8 cellular contexts compared by ENCODE assay signal in the genomic region with DNA sequence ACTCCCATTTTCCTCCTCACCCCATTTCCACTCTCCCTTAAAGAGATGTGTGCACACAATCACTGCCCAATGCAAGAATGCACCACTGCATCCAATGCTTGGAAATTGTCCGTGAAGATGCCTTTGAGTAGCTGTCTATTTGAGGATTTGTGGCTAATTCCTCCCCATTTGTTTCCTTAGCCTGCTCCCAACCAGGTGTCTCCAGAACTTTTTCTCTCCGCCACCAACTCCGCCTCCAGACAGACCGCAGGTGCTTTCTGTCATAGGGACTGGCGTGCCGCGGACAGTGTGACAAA. TPM values are rescaled to one million over a fixed set of nuclear protein-coding genes. Genes with fewer than 3 reads are reported as not detected.
A peak's percentile ranks its signal among the peaks of the same experiment; 100 is the strongest.
DNase-seq lines count a peak whose midpoint lies in the region; FAIRE-seq and TF ChIP-seq lines count a peak whose summit lies in the region.

No MANE protein-coding gene starts in this region.

- H3K27ac ChIP-seq in CD8-positive, alpha-beta memory T cell (ENCODE audit: low read depth, low read length) = peak overlapping the region; percentile 94
- H3K27ac ChIP-seq in SJSA1 (peak overlapping the region; percentile 31), smooth muscle cell (ENCODE audit: low read depth) (peak overlapping the region; percentile 78)

- H3K27me3 Mint-ChIP-seq in CD8-positive, alpha-beta memory T cell = peaks cover 0 to 5% of the 10 kb centered on the region in 2 donors

- H3K4me1 ChIP-seq in CD8-positive, alpha-beta memory T cell (ENCODE audit: insufficient read depth, low read length) = peaks cover 73% of the 10 kb centered on the region
- H3K4me1 ChIP-seq in SJSA1 (replicated peaks) (peaks cover 46% of the 10 kb centered on the region), smooth muscle cell (ENCODE audit: low read depth) (peaks cover 24% of the 10 kb centered on the region)

- peaks cover 44% of the 10 kb centered on the region for H3K79me2 ChIP-seq in smooth muscle cell (ENCODE audit: low read depth)

- no peak for TF ChIP-seq POLR2A in H54 (IDR thresholded peaks at IDR 0.05; ENCODE audit: low read depth, low read length)

- FAIRE-seq in H54 (lab: Jason Lieb, UNC) = peak; percentile 23
- no peak for FAIRE-seq in RCC 7860 (lab: Jason Lieb, UNC)

- peak overlapping the region; percentile 75 for H3K4me3 ChIP-seq in CD8-positive, alpha-beta memory T cell (ENCODE audit: low read length)
- peak overlapping the region; percentile 80 for H3K4me3 ChIP-seq in SJSA1
- peak overlapping the region; percentile 100 for H3K4me3 ChIP-seq in fibroblast of villous mesenchyme (ENCODE audit: low read depth, low read length)
- peak overlapping the region; percentile 90 for H3K4me3 ChIP-seq in smooth muscle cell

- H4K20me1 ChIP-seq in smooth muscle cell (ENCODE audit: low read depth) = peaks cover 38% of the 10 kb centered on the region

- POLR2A ChIA-PET in CD8-positive, alpha-beta memory T cell (lab: Charles Lee) = interaction anchor here (0.6 to 1.6 kb wide), 3 partner anchors 35 to 120 kb away, joined by 3 to 4 read pairs (median 3); no protein-coding TSS in a partner anchor
- POLR2A ChIA-PET in GM10248 (lab: Yijun Ruan, JAX) = no interaction called here

- H3K4me3 Mint-ChIP-seq in CD8-positive, alpha-beta memory T cell = peak overlapping the region; percentile 89 to 100 (median 98)

- peaks cover 2% of the 10 kb centered on the region for H3F3A ChIP-seq in smooth muscle cell (ENCODE audit: low read depth)

- peaks cover 0 to 3% (median 0%) of the 10 kb centered on the region in 5 donors for H3K9me3 Mint-ChIP-seq in CD8-positive, alpha-beta memory T cell

- no peaks in the 10 kb centered on the region for H3K36me3 ChIP-seq in CD8-positive, alpha-beta memory T cell (ENCODE audit: insufficient read depth, low read length)
- H3K36me3 ChIP-seq in SJSA1 (peaks cover 11% of the 10 kb centered on the region), smooth muscle cell (ENCODE audit: low read depth) (no peaks in the 10 kb centered on the region)

- peaks cover 0 to 23% (median 2%) of the 10 kb centered on the region in 3 donors for H3K36me3 Mint-ChIP-seq in CD8-positive, alpha-beta memory T cell

- H3K4me1 Mint-ChIP-seq in CD8-positive, alpha-beta memory T cell = peaks cover 71 to 92% (median 91%) of the 10 kb centered on the region in 3 donors

- no peaks in the 10 kb centered on the region for H3K27me3 ChIP-seq in CD8-positive, alpha-beta memory T cell (ENCODE audit: insufficient read depth, low read length, poor library complexity, severe bottlenecking)
- H3K27me3 ChIP-seq in SJSA1 (replicated peaks) (no peaks in the 10 kb centered on the region), smooth muscle cell (ENCODE audit: low read depth) (no peaks in the 10 kb centered on the region)

- H3K4me2 ChIP-seq in smooth muscle cell = peak overlapping the region; percentile 95

- TF ChIP-seq CTCF in fibroblast of villous mesenchyme (IDR thresholded peaks at IDR 0.05; ENCODE audit: insufficient read depth, low read depth, low read length) = no peak
- no peak for TF ChIP-seq CTCF in smooth muscle cell (IDR thresholded peaks at IDR 0.05; ENCODE audit: borderline replicate concordance, insufficient read depth, poor library complexity, severe bottlenecking)
- TF ChIP-seq CTCF in GM10248 (IDR thresholded peaks at IDR 0.05; ENCODE audit: control extremely low read depth, extremely low read depth, low read depth, missing control alignments) = no peak

- H3K9ac ChIP-seq in smooth muscle cell (ENCODE audit: low read depth) = peak overlapping the region; percentile 65

- DNase-seq in CD8-positive, alpha-beta memory T cell = no peak
- DNase-seq in H54 (ENCODE audit: insufficient read length, low spot score) (no peak), SJSA1 (ENCODE audit: low read depth in 1 of 2, low spot score in 2 of 2) (no peak), fibroblast of villous mesenchyme (ENCODE audit: low read depth) (no peak), smooth muscle cell (lab: John Stamatoyannopoulos, UW; ENCODE audit: unreplicated experiment) (no peak), GDM1 (lab: John Stamatoyannopoulos, UW) (no peak), GM10248 (ENCODE audit: extremely low spot score) (no peak), RCC 7860 (ENCODE audit: low spot score) (no peak)

- no peaks in the 10 kb centered on the region for H3K9me3 ChIP-seq in CD8-positive, alpha-beta memory T cell (ENCODE audit: low read length)
- H3K9me3 ChIP-seq in SJSA1 (replicated peaks) = no peaks in the 10 kb centered on the region
- no peaks in the 10 kb centered on the region for H3K9me3 ChIP-seq in smooth muscle cell (replicated peaks; ENCODE audit: low read depth)

- WGBS in smooth muscle cell (ENCODE audit: low lambda C conversion rate) = 0% methylated on average over 7 of the region's 7 CpGs

- CTCF ChIA-PET in CD8-positive, alpha-beta memory T cell (lab: Charles Lee) = interaction anchor here (0.9 to 2.4 kb wide), 9 partner anchors 16 to 324 kb away, joined by 3 to 11 read pairs (median 6); a partner anchor contains a TSS
- CTCF ChIA-PET in GM10248 (lab: Yijun Ruan, JAX) = interaction anchor here (0.8 to 8.5 kb wide), 10 partner anchors 12 to 113 kb away, joined by 3 to 50 read pairs (median 4); a partner anchor contains a TSS

- H2AFZ ChIP-seq in smooth muscle cell (ENCODE audit: low read depth) = peak overlapping the region; percentile 95

- H3K27ac Mint-ChIP-seq in CD8-positive, alpha-beta memory T cell = peak overlapping the region; percentile 90 to 99 (median 98)

RNA-seq across cellular contexts. Expression of a gene that starts 0.5 kb away (rescaled TPM):
- 10 to 100 TPM; 88.0 to 96.0 TPM for total RNA-seq in CD8-positive, alpha-beta memory T cell
- 81.3 TPM for polyA plus RNA-seq in CD8-positive, alpha-beta memory T cell
- total RNA-seq in SJSA1 (2014; rRNA removed; shearing (Covaris generic)) = 686 and 846 TPM in 2 replicates
- total RNA-seq in fibroblast of villous mesenchyme (115 and 165 TPM in 2 replicates), smooth muscle cell (272 and 332 TPM in 2 replicates)
- 170 and 195 TPM in 2 replicates for polyA plus RNA-seq in smooth muscle cell

Comparison
In these comparisons a context has a peak if more than half of its experiments do, and no peak if none do; other contexts are left out.
1. H3K27ac ChIP-seq: peak in every context shown above with its lines; median percentile 94 in CD8-positive, alpha-beta memory T cell; 78 in smooth muscle cell; 31 in SJSA1.